27 cellular contexts compared by ENCODE assay signal in the genomic region with DNA sequence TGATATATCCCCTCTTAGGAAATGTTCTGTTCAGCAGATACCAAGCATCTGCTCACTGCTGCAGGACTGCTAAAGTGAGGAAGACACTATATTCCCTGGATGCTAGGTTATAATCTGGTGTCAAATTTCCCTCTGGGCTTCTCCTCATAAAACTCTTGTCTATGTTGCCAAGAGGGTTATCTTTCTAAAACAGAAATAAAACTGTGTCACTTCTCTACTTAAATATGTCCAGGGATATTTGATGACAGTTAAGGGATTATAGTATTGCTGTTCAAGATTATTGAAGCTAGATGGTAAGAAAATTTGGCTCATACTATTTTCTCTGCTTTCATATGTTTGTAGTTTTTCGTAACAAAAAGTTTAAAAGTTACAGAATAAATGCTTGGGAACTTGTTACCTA.
"Had no signal": no experiment of that assay in that cellular context is flagged by ENCODE, and none has a peak within 500 bp of the region (broad histone marks: within the 10 kb centered on the region; RNA-seq: fewer than 3 reads in every experiment).

No MANE protein-coding gene starts in this region.

- H3K4me3 ChIP-seq: ascending aorta, cardiac muscle cell, colonic mucosa, SJCRH30, SK-N-MC had no signal

- H3K27ac ChIP-seq: ascending aorta, cardiac muscle cell, colonic mucosa, SJCRH30, SK-N-MC had no signal

- ATAC-seq: activated CD4-positive, alpha-beta T cell treated with anti-CD3 and anti-CD28 coated beads for 36 hours; activated CD4-positive, CD25-positive, alpha-beta regulatory T cell treated with anti-CD3 and anti-CD28 coated beads, Interleukin-2, amount 50 U/mL, for 24 hours; activated CD8-positive, alpha-beta T cell treated with anti-CD3 and anti-CD28 coated beads, Interleukin-2, amount 10 ng/mL, durations not matched to agents 7 days and 5 days; activated T-cell treated with anti-CD3 and anti-CD28 coated beads, Interleukin-2, amount 50 U/mL, for 4 hours; Panc1; WTC11 had no signal

- DNase-seq: activated CD4-positive, alpha-beta T cell treated with anti-CD3 and anti-CD28 coated beads for 36 hours; activated CD4-positive, alpha-beta T cell treated with anti-CD3 and anti-CD28 coated beads, Interleukin-2, amount 10 ng/mL, durations not matched to agents 7 days and 5 days; activated CD4-positive, alpha-beta T cell treated with anti-CD3 and anti-CD28 coated beads, Interleukin-2, amount 50 U/mL, for 48 hours; activated CD8-positive, alpha-beta T cell treated with anti-CD3 and anti-CD28 coated beads, Interleukin-2, amount 10 ng/mL, durations not matched to agents 7 days and 5 days; activated gamma-delta T cell treated with Interleukin-2 at 50 U/mL for 16 hours; activated naive CD4-positive, alpha-beta T cell treated with anti-CD3 and anti-CD28 coated beads, Interleukin-2, amount 50 U/mL, for 16 hours; activated naive CD8-positive, alpha-beta T cell treated with anti-CD3 and anti-CD28 coated beads for 36 hours; activated T-cell treated with anti-CD3 and anti-CD28 coated beads, Interleukin-2, amount 50 U/mL, for 4 hours; amygdala; colonic mucosa; NCI-H1092 treated with DMSO at 0.1 percent for 48 hours; NCI-H146; NCI-H187; NCI-H2081; NCI-H345; NCI-H524 treated with DMSO at 0.1 percent for 48 hours; NCI-H748 treated with DMSO at 0.1 percent for 48 hours; NK-92 treated with Interleukin-12 subunit alpha and Interleukin-12 subunit beta, amount 100 ng/mL, for 24 hours; SHP77; SJCRH30; T1000 had no signal

- H3K27me3 ChIP-seq: ascending aorta, cardiac muscle cell, colonic mucosa, SJCRH30 had no signal

- H3K9me3 ChIP-seq: ascending aorta, colonic mucosa, SJCRH30 had no signal

- H3K4me1 ChIP-seq: ascending aorta, colonic mucosa, SJCRH30 had no signal
